In genomic region chr19:32671883-32672282, GRCh38 we compare ENCODE assay signal across 1 cellular context.
A peak's percentile ranks its signal among the peaks of the same experiment; 100 is the strongest.
TF ChIP-seq lines count a peak whose summit lies in the region.

No MANE protein-coding gene starts in this region.

TF ChIP-seq in GM12878, 131 proteins besides CTCF, POLR2A, EP300 and RAD21:
- TF ChIP-seq RUNX3 (IDR thresholded peaks at IDR 0.05; ENCODE audit: low read length) (0 out of 2 replicates have a peak, but pooled peaks have one; percentile 32), TCF12 (IDR thresholded peaks at IDR 0.05; ENCODE audit: low read depth, low read length) (no peak), NR2C2 (IDR thresholded peaks at IDR 0.05; ENCODE audit: borderline replicate concordance, control insufficient read depth, insufficient read length, low read depth) (no peak), PAX8 (IDR thresholded peaks at IDR 0.05) (no peak), NFIC (IDR thresholded peaks at IDR 0.05; ENCODE audit: low read depth, low read length) (no peak)
